Comparison of ENCODE assay signal across 32 cellular contexts in genomic region chr20:2485662-2486061, GRCh38. TPM values are rescaled to one million over a fixed set of nuclear protein-coding genes. Genes with fewer than 3 reads are reported as not detected.
"Had no signal": no experiment of that assay in that cellular context is flagged by ENCODE, and none has a peak within 500 bp of the region (broad histone marks: within the 10 kb centered on the region; RNA-seq: fewer than 3 reads in every experiment).

No MANE protein-coding gene starts in this region.

- H3K4me1 ChIP-seq: colonic mucosa, esophagus squamous epithelium, gastrocnemius medialis, parathyroid adenoma, psoas muscle, vagina had no signal

- H3K9me3 ChIP-seq: colonic mucosa, esophagus squamous epithelium, gastrocnemius medialis, psoas muscle, vagina had no signal

- H3K27me3 ChIP-seq: colonic mucosa, esophagus squamous epithelium, gastrocnemius medialis, vagina had no signal

- H3K27ac ChIP-seq: colonic mucosa, epithelial cell of prostate, esophagus squamous epithelium, gastrocnemius medialis, parathyroid adenoma, psoas muscle, vagina, WERI-Rb-1 had no signal

- H3K9ac ChIP-seq: parathyroid adenoma had no signal

- H3K4me3 ChIP-seq: colonic mucosa, esophagus squamous epithelium, gastrocnemius medialis, psoas muscle, vagina had no signal

- DNase-seq: activated CD4-positive, alpha-beta memory T cell treated with anti-CD3 and anti-CD28 coated beads for 36 hours; activated CD4-positive, alpha-beta T cell treated with anti-CD3 and anti-CD28 coated beads, Interleukin-2, amount 10 ng/mL, durations not matched to agents 24 days and 14 days; activated CD8-positive, alpha-beta memory T cell treated with anti-CD3 and anti-CD28 coated beads, Interleukin-2, amount 50 U/mL, for 48 hours; activated T-cell treated with anti-CD3 and anti-CD28 coated beads, Interleukin-2, amount 50 U/mL, for 24 hours; cerebellar nuclear complex; colonic mucosa; effector CD8-positive, alpha-beta T cell; esophagus squamous epithelium; gastrocnemius medialis; hypothalamus; immature natural killer cell; kidney; mammary epithelial cell; naive thymus-derived CD8-positive, alpha-beta T cell; nucleus accumbens; psoas muscle; stimulated activated CD4-positive, alpha-beta T cell treated with anti-CD3 and anti-CD28 coated beads, Interleukin-2, amount 100 ng/mL, for 48 hours; stimulated activated naive CD4-positive, alpha-beta T cell treated with Interleukin-2 at 50 U/mL for 16 hours; T-helper 17 cell; T1000; trophoblast cell; WERI-Rb-1 had no signal

- ATAC-seq: activated CD4-positive, CD25-positive, alpha-beta regulatory T cell treated with anti-CD3 and anti-CD28 coated beads, Interleukin-2, amount 50 U/mL, for 24 hours; gastrocnemius medialis; left lobe of liver; naive thymus-derived CD8-positive, alpha-beta T cell; T-helper 17 cell had no signal

- H2AFZ ChIP-seq: parathyroid adenoma had no signal

- H3K79me2 ChIP-seq: parathyroid adenoma had no signal

RNA-seq across cellular contexts. Expression of gene TMC2, which starts 50.7 kb away (rescaled TPM):
- total RNA-seq: activated CD4-positive, alpha-beta memory T cell treated with anti-CD3 and anti-CD28 coated beads for 36 hours; activated CD4-positive, alpha-beta T cell treated with anti-CD3 and anti-CD28 coated beads, Interleukin-2, amount 10 ng/mL, durations not matched to agents 24 days and 14 days; activated T-helper 2 cell treated with anti-CD3 and anti-CD28 coated beads, Interferon-gamma antibody, Interleukin-2, Interleukin-4, amounts not matched to agents 10 μg/mL and 5 μg/mL and 100 μg/mL, durations not matched to agents 14 hours and 24 hours and 36 hours; bronchial epithelial cell; dermis microvascular lymphatic vessel endothelial cell; kidney; left lobe of liver; mammary epithelial cell; naive thymus-derived CD8-positive, alpha-beta T cell; neural crest cell; skeletal muscle tissue; T-helper 17 cell; vagina had no signal
- polyA plus RNA-seq: mammary epithelial cell; naive thymus-derived CD8-positive, alpha-beta T cell had no signal
